ENCODE assay signal across 8 cellular contexts in the genomic region with DNA sequence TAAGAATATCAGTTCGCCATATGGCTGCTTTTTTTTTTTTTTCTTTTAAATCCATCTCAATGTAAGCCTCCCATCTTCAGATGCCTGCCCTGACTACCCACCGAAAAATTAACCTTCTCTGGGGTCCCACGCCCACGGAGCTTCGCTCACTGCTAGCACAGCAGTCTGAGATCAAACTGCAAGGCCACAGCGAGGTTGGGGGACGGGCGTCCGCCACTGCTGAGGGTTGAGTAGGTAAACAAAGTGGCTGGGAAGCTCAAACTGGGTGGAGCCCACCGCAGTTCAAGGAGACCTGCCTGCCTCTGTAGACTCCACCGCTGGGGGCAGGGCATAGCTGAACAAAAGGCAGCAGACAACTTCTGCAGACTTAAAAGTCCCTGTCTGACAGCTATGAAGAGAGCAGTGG.
A peak's percentile ranks its signal among the peaks of the same experiment; 100 is the strongest.
DNase-seq lines count a peak whose midpoint lies in the region; ATAC-seq and TF ChIP-seq lines count a peak whose summit lies in the region.
"Not testable (repeated sequence)": the region's sequence is repeated elsewhere in the genome, so short reads cannot be mapped to it uniquely, and the experiment has no call there.

No MANE protein-coding gene starts in this region.

- not testable (repeated sequence) for H3K27ac ChIP-seq in CD8-positive, alpha-beta T cell (ENCODE audit: low read depth, low read length)

- peak overlapping the region; percentile 78 for H3K27ac Mint-ChIP-seq in CD8-positive, alpha-beta T cell
- peak overlapping the region; percentile 17 for H3K27ac Mint-ChIP-seq in T-helper 17 cell
- H3K27ac Mint-ChIP-seq in activated CD4-positive, alpha-beta memory T cell treated with anti-CD3 and anti-CD28 coated beads for 36 hours; activated naive CD4-positive, alpha-beta T cell treated with anti-CD3 and anti-CD28 coated beads for 36 hours: not testable (repeated sequence)
- H3K27ac Mint-ChIP-seq in stimulated activated naive CD8-positive, alpha-beta T cell treated with anti-CD3 and anti-CD28 coated beads, Interleukin-15, amount 100 ng/mL, for 72 hours = peak overlapping the region in 1 of 2 donors; percentile 14

- H3K4me3 Mint-ChIP-seq in CD8-positive, alpha-beta T cell = peak overlapping the region; percentile 70
- not testable (repeated sequence) for H3K4me3 Mint-ChIP-seq in T-helper 17 cell; activated CD4-positive, alpha-beta memory T cell treated with anti-CD3 and anti-CD28 coated beads for 36 hours; activated naive CD4-positive, alpha-beta T cell treated with anti-CD3 and anti-CD28 coated beads for 36 hours
- peak overlapping the region; percentile 6 to 48 for H3K4me3 Mint-ChIP-seq in stimulated activated naive CD8-positive, alpha-beta T cell treated with anti-CD3 and anti-CD28 coated beads, Interleukin-15, amount 100 ng/mL, for 72 hours

- TF ChIP-seq CTCF in CD8-positive, alpha-beta T cell (IDR thresholded peaks at IDR 0.05) = peak; percentile 39

- not testable (repeated sequence) for H3K36me3 ChIP-seq in CD8-positive, alpha-beta T cell (ENCODE audit: insufficient read depth, low read length)

- peak; percentile 62 for ATAC-seq in CD8-positive, alpha-beta T cell
- ATAC-seq in T-helper 17 cell; sciatic nerve; stimulated activated naive CD8-positive, alpha-beta T cell treated with anti-CD3 and anti-CD28 coated beads, Interleukin-15, amount 100 ng/mL, for 72 hours: not testable (repeated sequence)

- H3K36me3 Mint-ChIP-seq in CD8-positive, alpha-beta T cell = peaks cover 20% of the 10 kb centered on the region
- not testable (repeated sequence) for H3K36me3 Mint-ChIP-seq in T-helper 17 cell (ENCODE audit: low read depth); activated naive CD4-positive, alpha-beta T cell treated with anti-CD3 and anti-CD28 coated beads for 36 hours (ENCODE audit: low read depth)
- peaks cover 12% of the 10 kb centered on the region for H3K36me3 Mint-ChIP-seq in activated CD4-positive, alpha-beta memory T cell treated with anti-CD3 and anti-CD28 coated beads for 36 hours

- CTCF ChIA-PET in CD8-positive, alpha-beta T cell (lab: Charles Lee) = interaction anchor here (0.6 to 9.8 kb wide), 23 partner anchors 9 to 260 kb away, joined by 3 to 81 read pairs (median 5); no protein-coding TSS in a partner anchor
- CTCF ChIA-PET in activated CD4-positive, alpha-beta memory T cell treated with anti-CD3 and anti-CD28 coated beads for 36 hours (lab: Charles Lee) = interaction anchor here (0.6 to 1.7 kb wide), 6 partner anchors 16 to 257 kb away, joined by 3 to 5 read pairs (median 4); no protein-coding TSS in a partner anchor
- CTCF ChIA-PET in activated naive CD4-positive, alpha-beta T cell treated with anti-CD3 and anti-CD28 coated beads for 36 hours (lab: Charles Lee) = interaction anchor here (0.6 to 1.2 kb wide), 7 partner anchors 9 to 630 kb away, joined by 3 to 6 read pairs (median 3); a partner anchor contains a TSS

- H3K4me1 Mint-ChIP-seq in CD8-positive, alpha-beta T cell (ENCODE audit: low read depth) = peaks cover 51% of the 10 kb centered on the region
- not testable (repeated sequence) for H3K4me1 Mint-ChIP-seq in T-helper 17 cell
- H3K4me1 Mint-ChIP-seq in activated CD4-positive, alpha-beta memory T cell treated with anti-CD3 and anti-CD28 coated beads for 36 hours (ENCODE audit: low read depth) = peaks cover 11% of the 10 kb centered on the region
- H3K4me1 Mint-ChIP-seq in activated naive CD4-positive, alpha-beta T cell treated with anti-CD3 and anti-CD28 coated beads for 36 hours (ENCODE audit: low read depth) = peaks cover 14% of the 10 kb centered on the region
- peaks cover 28% of the 10 kb centered on the region for H3K4me1 Mint-ChIP-seq in stimulated activated naive CD8-positive, alpha-beta T cell treated with anti-CD3 and anti-CD28 coated beads, Interleukin-15, amount 100 ng/mL, for 72 hours

- POLR2A ChIA-PET in CD8-positive, alpha-beta T cell (lab: Charles Lee) = interaction anchor here (0.6 to 4.6 kb wide), 8 partner anchors 10 to 220 kb away, joined by 3 to 29 read pairs (median 3); no protein-coding TSS in a partner anchor
- POLR2A ChIA-PET in activated CD4-positive, alpha-beta memory T cell treated with anti-CD3 and anti-CD28 coated beads for 36 hours (lab: Charles Lee) = not testable (repeated sequence)

- peaks cover 26% of the 10 kb centered on the region for H3K4me1 ChIP-seq in CD8-positive, alpha-beta T cell (ENCODE audit: insufficient read depth, low read length)

- intact Hi-C loops in CD8-positive, alpha-beta T cell (cut with DNase I, micrococcal nuclease) = loop anchor here in 1 of 2 experiments (1.0 to 5.0 kb wide), 3 partner anchors 11 to 257 kb away; no protein-coding TSS in a partner anchor
- intact Hi-C loops in activated CD4-positive, alpha-beta memory T cell treated with anti-CD3 and anti-CD28 coated beads for 36 hours (cut with micrococcal nuclease); activated naive CD4-positive, alpha-beta T cell treated with anti-CD3 and anti-CD28 coated beads for 36 hours (cut with micrococcal nuclease); sciatic nerve (cut with DNase I): not testable (repeated sequence)

- not testable (repeated sequence) for H3K9me3 ChIP-seq in CD8-positive, alpha-beta T cell (ENCODE audit: low read length); T-helper 17 cell (ENCODE audit: control insufficient read depth, low read length, poor library complexity, severe bottlenecking)

- not testable (repeated sequence) for H3K4me3 ChIP-seq in CD8-positive, alpha-beta T cell (ENCODE audit: low read depth, low read length)

- DNase-seq in CD8-positive, alpha-beta T cell = peak; percentile 8 to 83 (median 60)
- not testable (repeated sequence) for DNase-seq in T-helper 17 cell
- DNase-seq in activated CD4-positive, alpha-beta memory T cell treated with anti-CD3 and anti-CD28 coated beads for 36 hours = peak; percentile 22
- DNase-seq in activated T-cell treated with anti-CD3 and anti-CD28 coated beads for 48 hours (ENCODE audit: low read depth) (peak; percentile 3), sciatic nerve (ENCODE audit: low spot score) (peak; percentile 42)
- peak; percentile 18 for DNase-seq in activated naive CD4-positive, alpha-beta T cell treated with anti-CD3 and anti-CD28 coated beads for 36 hours
- peak; percentile 8 for DNase-seq in effector CD8-positive, alpha-beta T cell (lab: John Stamatoyannopoulos, UW)
- DNase-seq in stimulated activated naive CD8-positive, alpha-beta T cell treated with anti-CD3 and anti-CD28 coated beads, Interleukin-15, amount 100 ng/mL, for 72 hours = peak; percentile 10 to 34

- not testable (repeated sequence) for H3K9me3 Mint-ChIP-seq in CD8-positive, alpha-beta T cell; activated CD4-positive, alpha-beta memory T cell treated with anti-CD3 and anti-CD28 coated beads for 36 hours; activated naive CD4-positive, alpha-beta T cell treated with anti-CD3 and anti-CD28 coated beads for 36 hours
- peaks cover 13 to 24% of the 10 kb centered on the region in 2 donors for H3K9me3 Mint-ChIP-seq in stimulated activated naive CD8-positive, alpha-beta T cell treated with anti-CD3 and anti-CD28 coated beads, Interleukin-15, amount 100 ng/mL, for 72 hours

- H3K27me3 Mint-ChIP-seq in CD8-positive, alpha-beta T cell (ENCODE audit: low read depth); T-helper 17 cell; activated CD4-positive, alpha-beta memory T cell treated with anti-CD3 and anti-CD28 coated beads for 36 hours; activated naive CD4-positive, alpha-beta T cell treated with anti-CD3 and anti-CD28 coated beads for 36 hours (ENCODE audit: low read depth); stimulated activated naive CD8-positive, alpha-beta T cell treated with anti-CD3 and anti-CD28 coated beads, Interleukin-15, amount 100 ng/mL, for 72 hours: not testable (repeated sequence)

- not testable (repeated sequence) for H3K27me3 ChIP-seq in CD8-positive, alpha-beta T cell (ENCODE audit: insufficient read depth, low read length)
